ENCODE assay signal across 9 cellular contexts in genomic region chr13:26656919-26657318, GRCh38.
A peak's percentile ranks its signal among the peaks of the same experiment; 100 is the strongest.
DNase-seq lines count a peak whose midpoint lies in the region; ATAC-seq and TF ChIP-seq lines count a peak whose summit lies in the region.
"Had no signal": no experiment of that assay in that cellular context is flagged by ENCODE, and none has a peak within 500 bp of the region (broad histone marks: within the 10 kb centered on the region; RNA-seq: fewer than 3 reads in every experiment).

No MANE protein-coding gene starts in this region.

- 70 to 83% (median 82%) methylated on average over 4 of the region's 4 CpGs for WGBS in spleen, 5 donors

- TF ChIP-seq CTCF in AG10803 (conservative IDR thresholded peaks at IDR 0.05; ENCODE audit: low read length) (peak; percentile 8), kidney epithelial cell (IDR thresholded peaks at IDR 0.05; ENCODE audit: insufficient read depth, low read length, poor library complexity, severe bottlenecking) (peak; percentile 37), spleen (IDR thresholded peaks at IDR 0.05 in 8 of 11, conservative IDR thresholded peaks at IDR 0.05 in 3 of 11) (no peak)

- peak; percentile 20 for DNase-seq in AG10803 (ENCODE audit: low read depth)
- DNase-seq in HT-29 (ENCODE audit: low spot score), result peak; percentile 70
- peak; percentile 58 for DNase-seq in adipocyte (ENCODE audit: low read depth)
- DNase-seq in kidney epithelial cell (ENCODE audit: low read depth), result no peak
- DNase-seq in NCI-H2196 treated with DMSO at 0.1 percent for 48 hours (lab: John Stamatoyannopoulos, UW; ENCODE audit: unreplicated experiment), result no peak
- DNase-seq in spleen, result no peak
- no peak for DNase-seq in NCI-H2227 treated with DMSO at 0.1 percent for 48 hours (lab: John Stamatoyannopoulos, UW)
- DNase-seq: stimulated activated CD4-positive, alpha-beta T cell treated with anti-CD3 and anti-CD28 coated beads, Interleukin-1b, Interleukin-23, amount 100 ng/mL, for 48 hours had no signal

- TF ChIP-seq POLR2A in spleen (IDR thresholded peaks at IDR 0.05), result no peak

- H3K36me3 ChIP-seq in adipocyte (ENCODE audit: control insufficient read depth, insufficient read depth, low read length, severe bottlenecking) (peaks cover 11% of the 10 kb centered on the region), kidney epithelial cell (ENCODE audit: control insufficient read depth, insufficient read depth, low read length) (no peaks in the 10 kb centered on the region), spleen (no peaks in the 10 kb centered on the region)

- H3K4me1 ChIP-seq in adipocyte (ENCODE audit: control insufficient read depth, insufficient read depth, low read length), result peaks cover 41% of the 10 kb centered on the region
- no peaks in the 10 kb centered on the region for H3K4me1 ChIP-seq in spleen

- intact Hi-C loops in spleen (cut with DNase I; ENCODE audit: low total_unique reads), result no loop called here

- H3K27ac ChIP-seq in spleen, result no peak overlapping the region

- no peak for ATAC-seq in HG03520 (IDR thresholded peaks at IDR 0.05; ENCODE audit: unreplicated experiment)

- H3K9ac ChIP-seq in adipocyte (ENCODE audit: low read length), result no peak overlapping the region

- no peaks in the 10 kb centered on the region for H3K9me3 ChIP-seq in adipocyte (ENCODE audit: control insufficient read depth, low read length)
- no peaks in the 10 kb centered on the region for H3K9me3 ChIP-seq in spleen

- no peaks in the 10 kb centered on the region for H3K27me3 ChIP-seq in adipocyte (replicated peaks; ENCODE audit: control insufficient read depth, insufficient read depth, low read length)
- H3K27me3 ChIP-seq in kidney epithelial cell (ENCODE audit: control insufficient read depth, insufficient read depth, low read length), result no peaks in the 10 kb centered on the region
- no peaks in the 10 kb centered on the region for H3K27me3 ChIP-seq in spleen (replicated peaks in 1 of 7)

- H3K4me3 ChIP-seq in AG10803 (ENCODE audit: low read length), result no peak overlapping the region
- H3K4me3 ChIP-seq in adipocyte (ENCODE audit: low read length), result no peak overlapping the region
- no peak overlapping the region for H3K4me3 ChIP-seq in kidney epithelial cell (ENCODE audit: low read depth, low read length)
- no peak overlapping the region for H3K4me3 ChIP-seq in spleen

Comparison
In these comparisons a context has a peak if more than half of its experiments do, and no peak if none do; other contexts are left out.
1. DNase-seq: peak in AG10803 (single experiment), HT-29 (single experiment) and adipocyte (single experiment); none in kidney epithelial cell (single experiment), NCI-H2196 treated with DMSO at 0.1 percent for 48 hours (single experiment), spleen (single experiment) and NCI-H2227 treated with DMSO at 0.1 percent for 48 hours (single experiment).
2. CTCF ChIP-seq: peak in AG10803 (single experiment) and kidney epithelial cell (single experiment); none in spleen (0 of 11).